Comparison of ENCODE assay signal across 8 cellular contexts in the genomic region with DNA sequence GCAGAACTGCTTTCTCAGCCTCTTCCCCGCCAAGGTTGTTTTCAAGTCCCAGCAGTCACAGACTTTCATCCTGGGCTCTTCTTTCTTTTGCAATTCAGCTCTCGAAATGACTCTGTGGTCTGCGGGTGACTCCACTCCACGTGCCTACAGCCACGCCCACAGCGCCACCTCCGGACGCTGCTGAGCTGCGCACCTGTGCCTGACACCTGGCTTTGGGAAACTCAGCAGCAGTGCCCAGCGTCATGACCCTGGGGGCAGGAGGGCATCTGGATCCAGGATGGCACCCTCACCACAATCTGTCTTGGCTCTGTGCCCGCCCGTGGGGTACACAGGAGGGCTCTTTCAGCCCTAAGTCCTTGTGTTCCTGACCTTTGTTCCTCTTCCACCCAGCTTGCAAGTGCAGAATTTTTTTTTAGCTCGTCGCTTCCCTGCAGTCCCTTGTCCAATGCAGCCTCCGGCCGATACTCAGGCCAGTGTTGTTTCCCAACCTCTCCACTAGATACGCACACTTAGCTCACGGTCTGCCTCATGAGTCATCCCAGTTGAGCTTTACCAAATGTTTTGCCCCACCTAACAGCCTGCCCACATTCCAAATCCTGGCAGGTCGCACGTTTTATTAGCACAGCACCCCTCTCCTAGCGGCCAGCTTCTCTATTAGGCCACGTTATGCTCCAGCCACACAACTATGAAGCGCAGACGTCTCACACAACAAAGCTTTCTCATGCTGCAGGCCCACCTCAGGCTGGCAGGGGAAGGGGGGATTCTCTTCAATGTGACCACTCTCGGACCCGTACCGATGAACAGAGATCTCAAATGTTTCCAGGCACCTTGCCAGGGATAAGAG. TPM values are rescaled to one million over a fixed set of nuclear protein-coding genes. Genes with fewer than 3 reads are reported as not detected.
DNase-seq lines count a peak whose midpoint lies in the region; ATAC-seq and TF ChIP-seq lines count a peak whose summit lies in the region.

No MANE protein-coding gene starts in this region.

- peaks cover 4 to 28% (median 6%) of the 10 kb centered on the region in 3 donors for H3K36me3 Mint-ChIP-seq in naive thymus-derived CD8-positive, alpha-beta T cell

- H3K4me3 ChIP-seq in colonic mucosa: no peak overlapping the region

- no peaks in the 10 kb centered on the region for H3K9me3 Mint-ChIP-seq in naive thymus-derived CD8-positive, alpha-beta T cell

- intact Hi-C loops in colonic mucosa (cut with DNase I): no loop called here

- H3K27ac ChIP-seq in colonic mucosa: peak overlapping the region; percentile 44

- POLR2A ChIA-PET in naive thymus-derived CD8-positive, alpha-beta T cell (lab: Charles Lee): interaction anchor here (0.6 to 11.3 kb wide), 2 partner anchors 11 to 15 kb away, joined by 3 to 461 read pairs; a partner anchor contains a TSS

- H3K27ac Mint-ChIP-seq in naive thymus-derived CD8-positive, alpha-beta T cell: peak overlapping the region; percentile 67 to 93 (median 88)

- H3K4me3 Mint-ChIP-seq in naive thymus-derived CD8-positive, alpha-beta T cell: peak overlapping the region in 8 of 10 donors; percentile 6 to 53 (median 32)

- no peaks in the 10 kb centered on the region for H3K9me3 ChIP-seq in colonic mucosa

- no peaks in the 10 kb centered on the region for H3K27me3 ChIP-seq in colonic mucosa

- no peaks in the 10 kb centered on the region for H3K27me3 Mint-ChIP-seq in naive thymus-derived CD8-positive, alpha-beta T cell

- TF ChIP-seq CTCF in GM10266 (IDR thresholded peaks at IDR 0.05; ENCODE audit: control insufficient read depth, insufficient read depth, low read depth, missing control alignments): peak; percentile 53
- peak; percentile 33; the same call in 1 of the 2 replicates for TF ChIP-seq CTCF in LNCAP (IDR thresholded peaks at IDR 0.05)
- TF ChIP-seq CTCF in colonic mucosa (IDR thresholded peaks at IDR 0.05): peak; percentile 51

- peaks cover 22 to 51% (median 50%) of the 10 kb centered on the region in 4 donors for H3K4me1 Mint-ChIP-seq in naive thymus-derived CD8-positive, alpha-beta T cell

- H3K36me3 ChIP-seq in colonic mucosa: peaks cover 6% of the 10 kb centered on the region

- H3K9ac ChIP-seq in colonic mucosa (ENCODE audit: low read depth in 2 of 2, low read length in 2 of 2): peak overlapping the region in 1 of 2 donors; percentile 27

- DNase-seq in GM10266 (ENCODE audit: extremely low spot score): no peak
- DNase-seq in activated CD4-positive, CD25-positive, alpha-beta regulatory T cell treated with anti-CD3 and anti-CD28 coated beads, Interleukin-2, amount 50 U/mL, for 72 hours: peak; percentile 75
- peak; percentile 69 for DNase-seq in colonic mucosa
- DNase-seq in naive thymus-derived CD8-positive, alpha-beta T cell: peak; percentile 53 to 84 (median 70)
- DNase-seq in ureter (ENCODE audit: low spot score): peak; percentile 78

- peaks cover 13% of the 10 kb centered on the region for H3K4me1 ChIP-seq in colonic mucosa

- ATAC-seq in naive thymus-derived CD8-positive, alpha-beta T cell: peak; percentile 89 to 97
- ATAC-seq in HG03097 (IDR thresholded peaks at IDR 0.05; ENCODE audit: low FRiP score, unreplicated experiment): no peak
- no peak for ATAC-seq in HG03045 (IDR thresholded peaks at IDR 0.05; ENCODE audit: unreplicated experiment)

RNA-seq across cellular contexts. Expression of a gene that starts 6.5 kb away (rescaled TPM):
- total RNA-seq in colonic mucosa: 10 to 100 TPM; 29.1 to 47.8 TPM
- total RNA-seq in naive thymus-derived CD8-positive, alpha-beta T cell: 10 to 100 TPM; 91.1 to 93.2 TPM
- polyA plus RNA-seq in naive thymus-derived CD8-positive, alpha-beta T cell: 10 to 100 TPM in 1 of 3 donors, 1 to 10 TPM in 2; 6.7 to 21.4 (median 9.8) TPM
- 34.4 TPM for total RNA-seq in ureter

RNA-seq across cellular contexts. Expression of a gene that starts 11.7 kb away (rescaled TPM):
- total RNA-seq in colonic mucosa (100 to 1,000 TPM in 1 of 2 donors, 10 to 100 TPM in 1; 87.2 to 108 TPM), ureter (57.3 TPM)
- total RNA-seq in naive thymus-derived CD8-positive, alpha-beta T cell: 100 to 1,000 TPM; 121 to 123 TPM
- 10 to 100 TPM; 17.8 to 67.0 (median 39.8) TPM for polyA plus RNA-seq in naive thymus-derived CD8-positive, alpha-beta T cell

RNA-seq across cellular contexts. Expression of a gene that starts 19.8 kb away (rescaled TPM):
- total RNA-seq in colonic mucosa (1 to 10 TPM; 3.9 to 5.3 TPM), ureter (6.2 TPM)
- total RNA-seq in naive thymus-derived CD8-positive, alpha-beta T cell: 10 to 100 TPM; 23.2 to 24.0 TPM
- polyA plus RNA-seq in naive thymus-derived CD8-positive, alpha-beta T cell: 10 to 100 TPM; 18.8 to 23.9 (median 22.9) TPM

RNA-seq across cellular contexts. Expression of a gene that starts 22.2 kb away (rescaled TPM):
- total RNA-seq in colonic mucosa (10 to 100 TPM; 12.3 to 18.1 TPM), ureter (52.8 TPM)
- total RNA-seq in naive thymus-derived CD8-positive, alpha-beta T cell: 10 to 100 TPM; 69.1 to 69.7 TPM
- polyA plus RNA-seq in naive thymus-derived CD8-positive, alpha-beta T cell: 10 to 100 TPM in 2 of 3 donors, 1 to 10 TPM in 1; 9.1 to 16.8 (median 10.3) TPM

RNA-seq across cellular contexts. Expression of a gene that starts 45.3 kb away (rescaled TPM):
- total RNA-seq in colonic mucosa (10 to 100 TPM; 64.4 to 92.2 TPM), ureter (1.6 TPM)
- 1 to 10 TPM; 8.9 to 9.8 TPM for total RNA-seq in naive thymus-derived CD8-positive, alpha-beta T cell
- polyA plus RNA-seq in naive thymus-derived CD8-positive, alpha-beta T cell: 1 to 10 TPM; 1.3 to 1.7 (median 1.6) TPM

Comparison
In these comparisons a context has a peak if more than half of its experiments do, and no peak if none do; other contexts are left out.
1. ATAC-seq: peak in naive thymus-derived CD8-positive, alpha-beta T cell (2 of 2); none in HG03097 (single experiment) and HG03045 (single experiment).
2. Peak in every context shown above with its lines, with median percentiles within 50 percentile points of each other: CTCF ChIP-seq.